Comparison of ENCODE assay signal across 2 cellular contexts in the genomic region with DNA sequence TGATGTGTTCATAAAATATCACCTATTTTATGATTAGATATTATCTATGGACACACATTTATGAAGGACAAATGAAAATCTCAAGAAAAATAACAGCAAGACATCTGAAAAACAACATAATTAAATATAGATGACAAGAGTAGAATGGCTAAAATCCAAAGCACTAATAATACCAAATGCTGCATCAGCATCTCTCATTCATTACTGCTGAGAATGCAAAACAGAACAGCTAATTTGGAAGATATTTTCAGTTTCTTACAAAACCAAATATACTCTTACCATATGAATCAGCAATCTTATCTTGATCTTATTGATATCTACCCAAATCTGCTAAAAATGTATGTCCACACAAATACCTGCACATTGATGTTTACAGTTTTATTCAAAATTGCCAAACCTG.
TF ChIP-seq lines count a peak whose summit lies in the region.

No MANE protein-coding gene starts in this region.

TF ChIP-seq in HepG2, 621 proteins besides CTCF, POLR2A, EP300 and RAD21 (continued from another document):
- TF ChIP-seq PCBP1 (IDR thresholded peaks at IDR 0.05; ENCODE audit: borderline replicate concordance, low read depth, low read length) (no peak), ATAD3A (CRISPR knock-in tag; IDR thresholded peaks at IDR 0.05) (no peak), MAFK (conservative IDR thresholded peaks at IDR 0.05 in 1 of 2, IDR thresholded peaks at IDR 0.05 in 1 of 2; ENCODE audit: low read length in 2 of 2) (peak; percentile 47 to 71; a peak in 3 of 4 replicates)

TF ChIP-seq in K562, 482 proteins besides CTCF, POLR2A, EP300 and RAD21 (continued from another document and continues in another):
- TF ChIP-seq, protein P1, sequence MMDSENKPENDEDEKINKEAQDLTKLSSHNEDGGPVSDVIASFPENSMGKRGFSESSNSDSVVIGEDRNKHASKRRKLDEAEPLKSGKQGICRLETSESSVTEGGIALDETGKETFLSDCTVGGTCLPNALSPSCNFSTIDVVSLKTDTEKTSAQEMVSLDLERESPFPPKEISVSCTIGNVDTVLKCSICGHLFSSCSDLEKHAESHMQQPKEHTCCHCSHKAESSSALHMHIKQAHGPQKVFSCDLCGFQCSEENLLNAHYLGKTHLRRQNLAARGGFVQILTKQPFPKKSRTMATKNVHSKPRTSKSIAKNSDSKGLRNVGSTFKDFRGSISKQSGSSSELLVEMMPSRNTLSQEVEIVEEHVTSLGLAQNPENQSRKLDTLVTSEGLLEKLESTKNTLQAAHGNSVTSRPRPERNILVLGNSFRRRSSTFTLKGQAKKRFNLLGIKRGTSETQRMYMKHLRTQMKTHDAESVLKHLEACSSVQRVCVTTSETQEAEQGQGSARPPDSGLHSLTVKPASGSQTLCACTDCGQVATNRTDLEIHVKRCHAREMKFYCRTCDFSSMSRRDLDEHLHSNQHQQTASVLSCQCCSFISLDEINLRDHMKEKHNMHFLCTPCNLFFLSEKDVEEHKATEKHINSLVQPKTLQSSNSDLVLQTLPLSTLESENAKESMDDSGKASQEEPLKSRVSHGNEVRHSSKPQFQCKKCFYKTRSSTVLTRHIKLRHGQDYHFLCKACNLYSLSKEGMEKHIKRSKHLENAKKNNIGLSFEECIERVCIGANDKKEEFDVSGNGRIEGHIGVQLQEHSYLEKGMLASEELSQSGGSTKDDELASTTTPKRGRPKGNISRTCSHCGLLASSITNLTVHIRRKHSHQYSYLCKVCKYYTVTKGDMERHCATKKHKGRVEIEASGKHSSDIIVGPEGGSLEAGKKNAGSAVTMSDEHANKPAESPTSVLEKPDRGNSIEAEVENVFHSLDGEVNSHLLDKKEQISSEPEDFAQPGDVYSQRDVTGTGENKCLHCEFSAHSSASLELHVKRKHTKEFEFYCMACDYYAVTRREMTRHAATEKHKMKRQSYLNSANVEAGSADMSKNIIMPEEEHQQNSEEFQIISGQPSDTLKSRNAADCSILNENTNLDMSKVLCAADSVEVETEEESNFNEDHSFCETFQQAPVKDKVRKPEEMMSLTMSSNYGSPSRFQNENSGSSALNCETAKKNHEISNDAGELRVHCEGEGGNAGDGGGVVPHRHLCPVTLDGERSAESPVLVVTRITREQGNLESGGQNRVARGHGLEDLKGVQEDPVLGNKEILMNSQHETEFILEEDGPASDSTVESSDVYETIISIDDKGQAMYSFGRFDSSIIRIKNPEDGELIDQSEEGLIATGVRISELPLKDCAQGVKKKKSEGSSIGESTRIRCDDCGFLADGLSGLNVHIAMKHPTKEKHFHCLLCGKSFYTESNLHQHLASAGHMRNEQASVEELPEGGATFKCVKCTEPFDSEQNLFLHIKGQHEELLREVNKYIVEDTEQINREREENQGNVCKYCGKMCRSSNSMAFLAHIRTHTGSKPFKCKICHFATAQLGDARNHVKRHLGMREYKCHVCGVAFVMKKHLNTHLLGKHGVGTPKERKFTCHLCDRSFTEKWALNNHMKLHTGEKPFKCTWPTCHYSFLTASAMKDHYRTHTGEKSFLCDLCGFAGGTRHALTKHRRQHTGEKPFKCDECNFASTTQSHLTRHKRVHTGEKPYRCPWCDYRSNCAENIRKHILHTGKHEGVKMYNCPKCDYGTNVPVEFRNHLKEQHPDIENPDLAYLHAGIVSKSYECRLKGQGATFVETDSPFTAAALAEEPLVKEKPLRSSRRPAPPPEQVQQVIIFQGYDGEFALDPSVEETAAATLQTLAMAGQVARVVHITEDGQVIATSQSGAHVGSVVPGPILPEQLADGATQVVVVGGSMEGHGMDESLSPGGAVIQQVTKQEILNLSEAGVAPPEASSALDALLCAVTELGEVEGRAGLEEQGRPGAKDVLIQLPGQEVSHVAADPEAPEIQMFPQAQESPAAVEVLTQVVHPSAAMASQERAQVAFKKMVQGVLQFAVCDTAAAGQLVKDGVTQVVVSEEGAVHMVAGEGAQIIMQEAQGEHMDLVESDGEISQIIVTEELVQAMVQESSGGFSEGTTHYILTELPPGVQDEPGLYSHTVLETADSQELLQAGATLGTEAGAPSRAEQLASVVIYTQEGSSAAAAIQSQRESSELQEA (IDR thresholded peaks at IDR 0.05; ENCODE audit: low read depth): no peak
- TF ChIP-seq RAD51 (IDR thresholded peaks at IDR 0.05; ENCODE audit: borderline replicate concordance, low read depth) (no peak), ASH1L (IDR thresholded peaks at IDR 0.05; ENCODE audit: borderline replicate concordance, low read depth, partially characterized antibody) (no peak), MAFK (IDR thresholded peaks at IDR 0.05; ENCODE audit: low read length) (peak; percentile 74; the same call in 1 of the 2 replicates), DACH1 (IDR thresholded peaks at IDR 0.05; ENCODE audit: partially characterized antibody) (no peak), MAFG (tag; conservative IDR thresholded peaks at IDR 0.05) (peak; percentile 82), RFX1 (IDR thresholded peaks at IDR 0.05) (no peak), ZNF316 (IDR thresholded peaks at IDR 0.05) (peak; percentile 90; the same call in 1 of the 2 replicates), PRMT5 (CRISPR knock-in tag; IDR thresholded peaks at IDR 0.05) (no peak), YBX1 (IDR thresholded peaks at IDR 0.05) (no peak), E4F1 (CRISPR knock-in tag; IDR thresholded peaks at IDR 0.05; ENCODE audit: borderline replicate concordance) (0 out of 2 replicates have a peak, but pooled peaks have one; percentile 8), ZNF175 (CRISPR knock-in tag; IDR thresholded peaks at IDR 0.05; ENCODE audit: low read depth) (no peak), MAFF (IDR thresholded peaks at IDR 0.05; ENCODE audit: low read length) (peak; percentile 70), PTTG1 (tag; IDR thresholded peaks at IDR 0.05; ENCODE audit: low read depth) (no peak), ZNF785 (CRISPR knock-in tag; IDR thresholded peaks at IDR 0.05) (no peak), CBX5 (IDR thresholded peaks at IDR 0.05; ENCODE audit: borderline replicate concordance, low read depth) (no peak), SRSF1 (IDR thresholded peaks at IDR 0.05; ENCODE audit: low read depth, low read length) (no peak), MTA3 (IDR thresholded peaks at IDR 0.05; ENCODE audit: borderline replicate concordance) (no peak), MIER1 (IDR thresholded peaks at IDR 0.05; ENCODE audit: low read depth) (no peak), NCOA4 (IDR thresholded peaks at IDR 0.05; ENCODE audit: partially characterized antibody) (no peak), C11orf30 (IDR thresholded peaks at IDR 0.05; ENCODE audit: low read depth) (peak; percentile 74; the same call in 1 of the 2 replicates), ZNF224 (CRISPR knock-in tag; IDR thresholded peaks at IDR 0.05) (no peak), CHD4 (IDR thresholded peaks at IDR 0.05; ENCODE audit: insufficient read depth, insufficient replicate concordance, low read depth, low read length, poor library complexity, severe bottlenecking) (no peak), ESRRA (IDR thresholded peaks at IDR 0.05; ENCODE audit: borderline replicate concordance, low read depth) (no peak), GABPA (tag; conservative IDR thresholded peaks at IDR 0.05; ENCODE audit: low read depth) (no peak), POLR3A (IDR thresholded peaks at IDR 0.05; ENCODE audit: borderline replicate concordance, extremely low read depth, insufficient read depth, insufficient read length) (no peak), CXXC5 (CRISPR knock-in tag; IDR thresholded peaks at IDR 0.05) (no peak), WHSC1 (IDR thresholded peaks at IDR 0.05; ENCODE audit: low read length) (no peak), KDM1A (IDR thresholded peaks at IDR 0.05) (no peak), ELF1 (tag; IDR thresholded peaks at IDR 0.05) (no peak), NCOA6 (IDR thresholded peaks at IDR 0.05) (no peak), FUS (optimal IDR thresholded peaks at IDR 0.05; ENCODE audit: low read depth, low read length) (no peak)
- TF ChIP-seq, protein P2, sequence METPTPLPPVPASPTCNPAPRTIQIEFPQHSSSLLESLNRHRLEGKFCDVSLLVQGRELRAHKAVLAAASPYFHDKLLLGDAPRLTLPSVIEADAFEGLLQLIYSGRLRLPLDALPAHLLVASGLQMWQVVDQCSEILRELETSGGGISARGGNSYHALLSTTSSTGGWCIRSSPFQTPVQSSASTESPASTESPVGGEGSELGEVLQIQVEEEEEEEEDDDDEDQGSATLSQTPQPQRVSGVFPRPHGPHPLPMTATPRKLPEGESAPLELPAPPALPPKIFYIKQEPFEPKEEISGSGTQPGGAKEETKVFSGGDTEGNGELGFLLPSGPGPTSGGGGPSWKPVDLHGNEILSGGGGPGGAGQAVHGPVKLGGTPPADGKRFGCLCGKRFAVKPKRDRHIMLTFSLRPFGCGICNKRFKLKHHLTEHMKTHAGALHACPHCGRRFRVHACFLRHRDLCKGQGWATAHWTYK (CRISPR knock-in tag; IDR thresholded peaks at IDR 0.05): no peak
- TF ChIP-seq, protein P3, sequence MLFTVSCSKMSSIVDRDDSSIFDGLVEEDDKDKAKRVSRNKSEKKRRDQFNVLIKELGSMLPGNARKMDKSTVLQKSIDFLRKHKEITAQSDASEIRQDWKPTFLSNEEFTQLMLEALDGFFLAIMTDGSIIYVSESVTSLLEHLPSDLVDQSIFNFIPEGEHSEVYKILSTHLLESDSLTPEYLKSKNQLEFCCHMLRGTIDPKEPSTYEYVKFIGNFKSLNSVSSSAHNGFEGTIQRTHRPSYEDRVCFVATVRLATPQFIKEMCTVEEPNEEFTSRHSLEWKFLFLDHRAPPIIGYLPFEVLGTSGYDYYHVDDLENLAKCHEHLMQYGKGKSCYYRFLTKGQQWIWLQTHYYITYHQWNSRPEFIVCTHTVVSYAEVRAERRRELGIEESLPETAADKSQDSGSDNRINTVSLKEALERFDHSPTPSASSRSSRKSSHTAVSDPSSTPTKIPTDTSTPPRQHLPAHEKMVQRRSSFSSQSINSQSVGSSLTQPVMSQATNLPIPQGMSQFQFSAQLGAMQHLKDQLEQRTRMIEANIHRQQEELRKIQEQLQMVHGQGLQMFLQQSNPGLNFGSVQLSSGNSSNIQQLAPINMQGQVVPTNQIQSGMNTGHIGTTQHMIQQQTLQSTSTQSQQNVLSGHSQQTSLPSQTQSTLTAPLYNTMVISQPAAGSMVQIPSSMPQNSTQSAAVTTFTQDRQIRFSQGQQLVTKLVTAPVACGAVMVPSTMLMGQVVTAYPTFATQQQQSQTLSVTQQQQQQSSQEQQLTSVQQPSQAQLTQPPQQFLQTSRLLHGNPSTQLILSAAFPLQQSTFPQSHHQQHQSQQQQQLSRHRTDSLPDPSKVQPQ (CRISPR knock-in tag; IDR thresholded peaks at IDR 0.05; ENCODE audit: borderline replicate concordance): no peak
- TF ChIP-seq, protein P4, sequence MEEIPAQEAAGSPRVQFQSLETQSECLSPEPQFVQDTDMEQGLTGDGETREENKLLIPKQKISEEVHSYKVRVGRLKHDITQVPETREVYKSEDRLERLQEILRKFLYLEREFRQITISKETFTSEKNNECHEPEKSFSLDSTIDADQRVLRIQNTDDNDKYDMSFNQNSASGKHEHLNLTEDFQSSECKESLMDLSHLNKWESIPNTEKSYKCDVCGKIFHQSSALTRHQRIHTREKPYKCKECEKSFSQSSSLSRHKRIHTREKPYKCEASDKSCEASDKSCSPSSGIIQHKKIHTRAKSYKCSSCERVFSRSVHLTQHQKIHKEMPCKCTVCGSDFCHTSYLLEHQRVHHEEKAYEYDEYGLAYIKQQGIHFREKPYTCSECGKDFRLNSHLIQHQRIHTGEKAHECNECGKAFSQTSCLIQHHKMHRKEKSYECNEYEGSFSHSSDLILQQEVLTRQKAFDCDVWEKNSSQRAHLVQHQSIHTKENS (CRISPR knock-in tag; IDR thresholded peaks at IDR 0.05): no peak
- TF ChIP-seq, protein P5, sequence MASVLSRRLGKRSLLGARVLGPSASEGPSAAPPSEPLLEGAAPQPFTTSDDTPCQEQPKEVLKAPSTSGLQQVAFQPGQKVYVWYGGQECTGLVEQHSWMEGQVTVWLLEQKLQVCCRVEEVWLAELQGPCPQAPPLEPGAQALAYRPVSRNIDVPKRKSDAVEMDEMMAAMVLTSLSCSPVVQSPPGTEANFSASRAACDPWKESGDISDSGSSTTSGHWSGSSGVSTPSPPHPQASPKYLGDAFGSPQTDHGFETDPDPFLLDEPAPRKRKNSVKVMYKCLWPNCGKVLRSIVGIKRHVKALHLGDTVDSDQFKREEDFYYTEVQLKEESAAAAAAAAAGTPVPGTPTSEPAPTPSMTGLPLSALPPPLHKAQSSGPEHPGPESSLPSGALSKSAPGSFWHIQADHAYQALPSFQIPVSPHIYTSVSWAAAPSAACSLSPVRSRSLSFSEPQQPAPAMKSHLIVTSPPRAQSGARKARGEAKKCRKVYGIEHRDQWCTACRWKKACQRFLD (CRISPR knock-in tag; IDR thresholded peaks at IDR 0.05): no peak
- TF ChIP-seq, protein P6, sequence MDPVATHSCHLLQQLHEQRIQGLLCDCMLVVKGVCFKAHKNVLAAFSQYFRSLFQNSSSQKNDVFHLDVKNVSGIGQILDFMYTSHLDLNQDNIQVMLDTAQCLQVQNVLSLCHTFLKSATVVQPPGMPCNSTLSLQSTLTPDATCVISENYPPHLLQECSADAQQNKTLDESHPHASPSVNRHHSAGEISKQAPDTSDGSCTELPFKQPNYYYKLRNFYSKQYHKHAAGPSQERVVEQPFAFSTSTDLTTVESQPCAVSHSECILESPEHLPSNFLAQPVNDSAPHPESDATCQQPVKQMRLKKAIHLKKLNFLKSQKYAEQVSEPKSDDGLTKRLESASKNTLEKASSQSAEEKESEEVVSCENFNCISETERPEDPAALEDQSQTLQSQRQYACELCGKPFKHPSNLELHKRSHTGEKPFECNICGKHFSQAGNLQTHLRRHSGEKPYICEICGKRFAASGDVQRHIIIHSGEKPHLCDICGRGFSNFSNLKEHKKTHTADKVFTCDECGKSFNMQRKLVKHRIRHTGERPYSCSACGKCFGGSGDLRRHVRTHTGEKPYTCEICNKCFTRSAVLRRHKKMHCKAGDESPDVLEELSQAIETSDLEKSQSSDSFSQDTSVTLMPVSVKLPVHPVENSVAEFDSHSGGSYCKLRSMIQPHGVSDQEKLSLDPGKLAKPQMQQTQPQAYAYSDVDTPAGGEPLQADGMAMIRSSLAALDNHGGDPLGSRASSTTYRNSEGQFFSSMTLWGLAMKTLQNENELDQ (CRISPR knock-in tag; IDR thresholded peaks at IDR 0.05; ENCODE audit: borderline replicate concordance): no peak
- TF ChIP-seq, protein P7, sequence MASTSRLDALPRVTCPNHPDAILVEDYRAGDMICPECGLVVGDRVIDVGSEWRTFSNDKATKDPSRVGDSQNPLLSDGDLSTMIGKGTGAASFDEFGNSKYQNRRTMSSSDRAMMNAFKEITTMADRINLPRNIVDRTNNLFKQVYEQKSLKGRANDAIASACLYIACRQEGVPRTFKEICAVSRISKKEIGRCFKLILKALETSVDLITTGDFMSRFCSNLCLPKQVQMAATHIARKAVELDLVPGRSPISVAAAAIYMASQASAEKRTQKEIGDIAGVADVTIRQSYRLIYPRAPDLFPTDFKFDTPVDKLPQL (IDR thresholded peaks at IDR 0.05; ENCODE audit: extremely low read depth, insufficient read length): no peak
